ENCODE assay signal across 1 cellular context in genomic region chr12:121956041-121956341, GRCh38.
A peak's percentile ranks its signal among the peaks of the same experiment; 100 is the strongest.
TF ChIP-seq lines count a peak whose summit lies in the region.

No MANE protein-coding gene starts in this region.

TF ChIP-seq in HepG2, 621 proteins besides CTCF, POLR2A, EP300 and RAD21:
- TF ChIP-seq ATF3 (CRISPR knock-in tag; IDR thresholded peaks at IDR 0.05) (no peak), ZXDC (CRISPR knock-in tag; IDR thresholded peaks at IDR 0.05) (no peak), ZNF121 (CRISPR knock-in tag; IDR thresholded peaks at IDR 0.05) (0 out of 2 replicates have a peak, but pooled peaks have one; percentile 18), HMGXB4 (CRISPR knock-in tag; IDR thresholded peaks at IDR 0.05; ENCODE audit: borderline replicate concordance in 1 of 2, low read depth in 1 of 2) (0 out of 4 replicates have a peak, but pooled peaks of 1 of the 2 experiments have one; percentile 27), DNMT3B (CRISPR knock-in tag; conservative IDR thresholded peaks at IDR 0.05) (no peak)
